Comparison of ENCODE assay signal across 13 cellular contexts in genomic region chr6:47165918-47166317, GRCh38.
DNase-seq lines count a peak whose midpoint lies in the region; ATAC-seq and TF ChIP-seq lines count a peak whose summit lies in the region.
"Had no signal": no experiment of that assay in that cellular context is flagged by ENCODE, and none has a peak within 500 bp of the region (broad histone marks: within the 10 kb centered on the region; RNA-seq: fewer than 3 reads in every experiment).

No MANE protein-coding gene starts in this region.

- no peak overlapping the region for H3K27ac Mint-ChIP-seq in osteocyte (ENCODE audit: unreplicated experiment)
- H3K27ac Mint-ChIP-seq: activated naive CD4-positive, alpha-beta T cell treated with anti-CD3 and anti-CD28 coated beads, Interleukin-2, amount 50 U/mL, for 24 hours; T-helper 1 cell treated with Interleukin-12 subunit alpha and Interleukin-12 subunit beta and Interleukin-4 antibody, amounts not matched to agents 30 μg/mL and 1 μg/mL, for 36 hours had no signal

- no peaks in the 10 kb centered on the region for H3K27me3 Mint-ChIP-seq in osteocyte (ENCODE audit: unreplicated experiment)

- peak; percentile 22 for DNase-seq in EL
- peak; percentile 80 for DNase-seq in SIG-M5 treated with dmso at 0.1 percent for 504 hours (lab: John Stamatoyannopoulos, UW; ENCODE audit: unreplicated experiment)
- DNase-seq in activated CD4-positive, alpha-beta T cell treated with anti-CD3 and anti-CD28 coated beads, Interleukin-2, amount 50 U/mL, for 48 hours = no peak
- no peak for DNase-seq in activated effector memory CD4-positive, alpha-beta T cell treated with Interleukin-2 at 50 U/mL for 16 hours
- no peak for DNase-seq in NCI-H2171 (lab: John Stamatoyannopoulos, UW)
- no peak for DNase-seq in osteocyte (ENCODE audit: extremely low spot score, unreplicated experiment)
- DNase-seq: GOT3, NCI-H2029 treated with DMSO at 0.1 percent for 48 hours, small intestine had no signal

- ATAC-seq in GM19463 (IDR thresholded peaks at IDR 0.05; ENCODE audit: unreplicated experiment) (peak; percentile 81), HG03097 (IDR thresholded peaks at IDR 0.05; ENCODE audit: low FRiP score, unreplicated experiment) (peak; percentile 82)

- peaks cover 6% of the 10 kb centered on the region for H3K9me3 Mint-ChIP-seq in osteocyte (ENCODE audit: unreplicated experiment)
- H3K9me3 Mint-ChIP-seq: activated naive CD4-positive, alpha-beta T cell treated with anti-CD3 and anti-CD28 coated beads, Interleukin-2, amount 50 U/mL, for 24 hours; T-helper 1 cell treated with Interleukin-12 subunit alpha and Interleukin-12 subunit beta and Interleukin-4 antibody, amounts not matched to agents 30 μg/mL and 1 μg/mL, for 36 hours had no signal

- no peak for TF ChIP-seq CTCF in osteocyte (IDR thresholded peaks at IDR 0.05)

- no peak overlapping the region for H3K4me3 Mint-ChIP-seq in osteocyte (ENCODE audit: unreplicated experiment)
- H3K4me3 Mint-ChIP-seq: activated naive CD4-positive, alpha-beta T cell treated with anti-CD3 and anti-CD28 coated beads, Interleukin-2, amount 50 U/mL, for 24 hours; T-helper 1 cell treated with Interleukin-12 subunit alpha and Interleukin-12 subunit beta and Interleukin-4 antibody, amounts not matched to agents 30 μg/mL and 1 μg/mL, for 36 hours had no signal

- no peaks in the 10 kb centered on the region for H3K36me3 Mint-ChIP-seq in osteocyte (ENCODE audit: unreplicated experiment)
- H3K36me3 Mint-ChIP-seq: activated naive CD4-positive, alpha-beta T cell treated with anti-CD3 and anti-CD28 coated beads, Interleukin-2, amount 50 U/mL, for 24 hours had no signal

- peaks cover 26% of the 10 kb centered on the region for H3K4me1 Mint-ChIP-seq in osteocyte (ENCODE audit: unreplicated experiment)
- H3K4me1 Mint-ChIP-seq: activated naive CD4-positive, alpha-beta T cell treated with anti-CD3 and anti-CD28 coated beads, Interleukin-2, amount 50 U/mL, for 24 hours had no signal

Comparison
In these comparisons a context has a peak if more than half of its experiments do, and no peak if none do; other contexts are left out.
1. DNase-seq: peak in EL (single experiment) and SIG-M5 treated with dmso at 0.1 percent for 504 hours (single experiment); none in activated CD4-positive, alpha-beta T cell treated with anti-CD3 and anti-CD28 coated beads, Interleukin-2, amount 50 U/mL, for 48 hours (0 of 2), activated effector memory CD4-positive, alpha-beta T cell treated with Interleukin-2 at 50 U/mL for 16 hours (single experiment), NCI-H2171 (single experiment) and osteocyte (single experiment).